Comparison of ENCODE assay signal across 14 cellular contexts in genomic region chr14:33972522-33973162, GRCh38.
DNase-seq lines count a peak whose midpoint lies in the region; ATAC-seq and TF ChIP-seq lines count a peak whose summit lies in the region.
"Had no signal": no experiment of that assay in that cellular context is flagged by ENCODE, and none has a peak within 500 bp of the region (broad histone marks: within the 10 kb centered on the region; RNA-seq: fewer than 3 reads in every experiment).

No MANE protein-coding gene starts in this region.

- H3K4me1 Mint-ChIP-seq in memory B cell, result no peaks in the 10 kb centered on the region

- peaks cover 8% of the 10 kb centered on the region for H3K9me3 Mint-ChIP-seq in memory B cell

- no peak for TF ChIP-seq CTCF in RWPE1 (conservative IDR thresholded peaks at IDR 0.05; ENCODE audit: low read depth)

- peak overlapping the region; percentile 24 for H3K4me3 Mint-ChIP-seq in memory B cell

- DNase-seq in memory B cell (ENCODE audit: low spot score in 2 of 2), result no peak
- no peak for DNase-seq in RWPE1 (ENCODE audit: low spot score)
- no peak for DNase-seq in stimulated activated CD4-positive, alpha-beta T cell treated with anti-CD3 and anti-CD28 coated beads, Interleukin-4, amount 100 ng/mL, for 4 hours
- no peak for DNase-seq in activated T-cell treated with anti-CD3 and anti-CD28 coated beads, Interleukin-2, amount 50 U/mL, for 48 hours
- DNase-seq: activated CD4-positive, CD25-positive, alpha-beta regulatory T cell treated with anti-CD3 and anti-CD28 coated beads, Interleukin-2, amount 50 U/mL, for 72 hours; activated naive CD4-positive, alpha-beta T cell treated with Interleukin-2 at 50 U/mL for 16 hours; DND-41; NCI-H1436 treated with DMSO at 0.1 percent for 48 hours; Peyer's patch; right cardiac atrium had no signal

- H3K36me3 Mint-ChIP-seq in memory B cell, result no peaks in the 10 kb centered on the region

- peak; percentile 80 for ATAC-seq in GM19025 (IDR thresholded peaks at IDR 0.05; ENCODE audit: low read depth, unreplicated experiment)
- ATAC-seq in GM21737 (IDR thresholded peaks at IDR 0.05; ENCODE audit: unreplicated experiment), result peak; percentile 85
- peak; percentile 85 for ATAC-seq in HG03196 (IDR thresholded peaks at IDR 0.05; ENCODE audit: unreplicated experiment)
- no peak for ATAC-seq in memory B cell (ENCODE audit: low read depth)
- ATAC-seq: gastroesophageal sphincter, right cardiac atrium had no signal

- CTCF ChIA-PET in RWPE1 (lab: Yijun Ruan, JAX), result interaction anchor here (0.6 to 0.7 kb wide), 2 partner anchors 50 to 1479 kb away, joined by 3 to 4 read pairs; no protein-coding TSS in a partner anchor

- H3K27ac ChIP-seq in RWPE1, result no peak overlapping the region
- H3K27ac ChIP-seq: Peyer's patch had no signal

- no peaks in the 10 kb centered on the region for H3K27me3 Mint-ChIP-seq in memory B cell

- no peak overlapping the region for H3K27ac Mint-ChIP-seq in memory B cell

- POLR2A ChIA-PET in RWPE1 (lab: Yijun Ruan, JAX; ENCODE audit: low non-redundant PET), result no interaction called here
